8 cellular contexts compared by ENCODE assay signal in the genomic region with DNA sequence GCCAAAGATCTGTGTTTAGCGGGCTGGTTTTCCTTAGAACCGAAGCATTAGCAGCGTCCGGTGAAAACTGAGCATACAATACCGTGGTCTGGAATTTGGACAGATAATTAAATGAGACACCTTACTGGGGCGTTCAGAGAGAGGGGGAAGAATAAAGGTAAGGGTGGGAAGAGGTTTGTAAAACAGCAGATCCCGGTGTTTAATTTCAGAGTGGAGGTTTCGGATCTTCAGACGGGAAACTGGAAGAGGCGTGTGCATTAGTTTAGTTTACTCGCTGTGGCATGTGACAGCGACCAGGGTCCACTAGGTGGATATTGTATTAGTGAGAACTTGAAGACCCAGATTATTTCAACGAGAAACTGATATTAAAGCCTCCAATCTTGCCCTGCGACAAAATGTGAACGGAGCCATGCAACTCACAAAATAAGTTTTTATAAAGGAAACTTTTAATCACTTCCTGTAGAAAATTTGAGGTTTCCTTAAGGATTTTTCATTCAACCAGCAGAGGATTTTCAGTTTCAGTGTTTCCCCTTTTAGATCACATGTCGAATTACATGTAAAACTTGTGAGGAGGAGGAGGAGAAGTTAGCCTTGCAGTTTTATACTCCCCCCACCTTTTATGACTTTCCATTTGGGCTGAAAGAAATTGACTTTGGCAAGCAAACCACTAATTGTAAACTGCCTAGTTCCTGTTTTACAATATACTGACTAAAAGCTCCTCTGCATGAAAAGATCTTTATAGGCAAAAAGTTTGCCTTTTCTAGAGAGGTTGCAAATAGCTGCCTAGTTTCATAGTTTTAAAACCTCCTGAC. TPM values are rescaled to one million over a fixed set of nuclear protein-coding genes. Genes with fewer than 3 reads are reported as not detected.
A peak's percentile ranks its signal among the peaks of the same experiment; 100 is the strongest.
DNase-seq lines count a peak whose midpoint lies in the region; ATAC-seq, FAIRE-seq and TF ChIP-seq lines count a peak whose summit lies in the region.

No MANE protein-coding gene starts in this region.

- H3K27me3 ChIP-seq in keratinocyte (ENCODE audit: control insufficient read depth, extremely low read depth, insufficient read depth, low read length) (peaks cover 19% of the 10 kb centered on the region), transverse colon (peaks cover 62% of the 10 kb centered on the region)

- H3K27ac Mint-ChIP-seq in activated T-cell treated with anti-CD3 and anti-CD28 coated beads, Interleukin-2, amount 50 U/mL, for 72 hours = no peak overlapping the region

- no peak for DNase-seq in activated T-cell treated with anti-CD3 and anti-CD28 coated beads, Interleukin-2, amount 50 U/mL, for 72 hours
- no peak for DNase-seq in activated T-cell treated with anti-CD3 and anti-CD28 coated beads, Interleukin-2, amount 50 U/mL, for 48 hours
- DNase-seq in keratinocyte (ENCODE audit: low read depth, low spot score) (no peak), transverse colon (no peak)
- no peak for DNase-seq in effector CD4-positive, alpha-beta T cell

- no peaks in the 10 kb centered on the region for H3K9me3 Mint-ChIP-seq in activated T-cell treated with anti-CD3 and anti-CD28 coated beads, Interleukin-2, amount 50 U/mL, for 72 hours

- no peak for FAIRE-seq in keratinocyte (lab: Jason Lieb, UNC)

- H3K4me1 ChIP-seq in keratinocyte (ENCODE audit: control insufficient read depth, extremely low read depth, insufficient read depth, low read length) (peaks cover 17% of the 10 kb centered on the region), transverse colon (peaks cover 0 to 41% (median 35%) of the 10 kb centered on the region in 4 donors)

- dilution Hi-C loops in keratinocyte (cut with MboI; ENCODE audit: extremely low pct_ligation_motif_present, low sequenced_read_pairs) = no loop called here

- TF ChIP-seq CTCF in VCaP (conservative IDR thresholded peaks at IDR 0.05) (peak; percentile 58), keratinocyte (optimal IDR thresholded peaks at IDR 0.05 in 1 of 3, IDR thresholded peaks at IDR 0.05 in 1 of 3, conservative IDR thresholded peaks at IDR 0.05 in 1 of 3; ENCODE audit: extremely low read depth in 1 of 3, insufficient read depth in 2 of 3, low read length in 3 of 3) (no peak), transverse colon (IDR thresholded peaks at IDR 0.05) (peak in 4 of 5 experiments; percentile 22 to 29 (median 23))

- H4K20me1 ChIP-seq in keratinocyte (ENCODE audit: control insufficient read depth, extremely low read depth, insufficient read depth, low read length) = no peaks in the 10 kb centered on the region

- H3K9me3 ChIP-seq in keratinocyte (ENCODE audit: control insufficient read depth, low read depth, low read length) (no peaks in the 10 kb centered on the region), transverse colon (no peaks in the 10 kb centered on the region)

- H3K36me3 Mint-ChIP-seq in activated T-cell treated with anti-CD3 and anti-CD28 coated beads, Interleukin-2, amount 50 U/mL, for 72 hours (ENCODE audit: insufficient read depth in 2 of 2) = peaks cover 0 to 4% of the 10 kb centered on the region in 2 donors

- intact Hi-C loops in transverse colon (cut with DNase I; ENCODE audit: low total_unique reads) = no loop called here

- in situ Hi-C loops in transverse colon (cut with MboI; ENCODE audit: low pct_ligation_motif_present in 1 of 4, low pct_unique_long_range_greater_than_20kb in 1 of 4, low sequenced_read_pairs in 3 of 4) = loop anchor here in 2 of 4 donors (10.0 kb wide), 1 partner anchor 315 kb away; no protein-coding TSS in a partner anchor

- no peaks in the 10 kb centered on the region for H3K79me2 ChIP-seq in keratinocyte (ENCODE audit: control insufficient read depth, insufficient read depth, low read length)

- no peak for ATAC-seq in activated T-cell treated with anti-CD3 and anti-CD28 coated beads, Interleukin-2, amount 50 U/mL, for 72 hours (replicated peaks in 1 of 2)
- ATAC-seq in GM19452 (IDR thresholded peaks at IDR 0.05; ENCODE audit: unreplicated experiment) (no peak), HG03175 (IDR thresholded peaks at IDR 0.05; ENCODE audit: unreplicated experiment) (no peak)

- H2AFZ ChIP-seq in keratinocyte (ENCODE audit: control insufficient read depth, low read length) = no peak overlapping the region

- TF ChIP-seq EP300 in transverse colon (IDR thresholded peaks at IDR 0.05; ENCODE audit: low read depth) = no peak

- H3K4me3 ChIP-seq in keratinocyte (ENCODE audit: control insufficient read depth in 2 of 3, extremely low read depth in 1 of 3, insufficient read depth in 2 of 3, low read depth in 1 of 3, low read length in 3 of 3) = no peak overlapping the region
- peak overlapping the region in 1 of 4 donors; percentile 67 for H3K4me3 ChIP-seq in transverse colon

- 13 to 34% methylated on average over 8 to 16 of the region's 16 CpGs for WGBS in transverse colon (ENCODE audit: low coverage in 1 of 2), 2 donors

- H3K36me3 ChIP-seq in keratinocyte (ENCODE audit: control insufficient read depth in 2 of 2, extremely low read depth in 1 of 2, insufficient read depth in 2 of 2, low read length in 2 of 2) (peaks cover 3 to 6% of the 10 kb centered on the region in 2 experiments), transverse colon (no peaks in the 10 kb centered on the region)

- peak overlapping the region; percentile 77 for H3K4me2 ChIP-seq in keratinocyte (ENCODE audit: control insufficient read depth, extremely low read depth, insufficient read depth, low read depth, low read length)

- peaks cover 54% of the 10 kb centered on the region for H3K27me3 Mint-ChIP-seq in activated T-cell treated with anti-CD3 and anti-CD28 coated beads, Interleukin-2, amount 50 U/mL, for 72 hours (ENCODE audit: low read depth)

- no peak overlapping the region for H3K9ac ChIP-seq in keratinocyte (ENCODE audit: control insufficient read depth, extremely low read depth, insufficient read depth, low read length)

- H3K4me1 Mint-ChIP-seq in activated T-cell treated with anti-CD3 and anti-CD28 coated beads, Interleukin-2, amount 50 U/mL, for 72 hours (ENCODE audit: low read depth) = peaks cover 31% of the 10 kb centered on the region

- no peak for TF ChIP-seq POLR2A in transverse colon (IDR thresholded peaks at IDR 0.05)

- peak overlapping the region; percentile 42 to 52 for H3K4me3 Mint-ChIP-seq in activated T-cell treated with anti-CD3 and anti-CD28 coated beads, Interleukin-2, amount 50 U/mL, for 72 hours

- H3K27ac ChIP-seq in VCaP = no peak overlapping the region
- H3K27ac ChIP-seq in keratinocyte (ENCODE audit: control insufficient read depth, insufficient read depth, low read length) = no peak overlapping the region
- peak overlapping the region in 1 of 4 donors; percentile 21 for H3K27ac ChIP-seq in transverse colon

- no peaks in the 10 kb centered on the region for H3K9me1 ChIP-seq in keratinocyte (ENCODE audit: control insufficient read depth, extremely low read depth, insufficient read depth, low read length)

RNA-seq across cellular contexts. Expression of gene BAMBI, which starts 2.8 kb away (rescaled TPM):
- under 1 TPM; 0.17 to 0.32 TPM for total RNA-seq in activated T-cell treated with anti-CD3 and anti-CD28 coated beads, Interleukin-2, amount 50 U/mL, for 72 hours
- polyA plus RNA-seq in keratinocyte = 2.5 to 3.4 TPM (median 2.9 TPM) in 3 replicates
- polyA plus RNA-seq in keratinocyte (2011; ENCODE audit: low read depth) = 9.9 TPM
- polyA plus RNA-seq in keratinocyte (2011; cell fraction: cytosol; rRNA removed) = 3.5 and 3.6 TPM in 2 replicates
- 7.2 and 9.0 TPM in 2 replicates for polyA plus RNA-seq in keratinocyte (2011; cell fraction: nucleus; rRNA removed)
- polyA plus RNA-seq in keratinocyte (2012; ENCODE audit: low replicate concordance) = 4.1 and 8.8 TPM in 2 replicates
- 1.0 to 4.2 TPM (median 1.2 TPM) in 3 replicates for polyA minus RNA-seq in keratinocyte
- 3.1 TPM for polyA minus RNA-seq in keratinocyte (2011; cell fraction: cytosol; rRNA and poly(A)+ RNA removed)
- polyA minus RNA-seq in keratinocyte (2011; cell fraction: nucleus; rRNA and poly(A)+ RNA removed) = 2.6 and 2.9 TPM in 2 replicates
- 1 to 10 TPM in 2 of 4 donors, under 1 TPM in 1, not detected in 1; 1.00 to 3.7 (median 1.2) TPM for total RNA-seq in transverse colon

Comparison
In these comparisons a context has a peak if more than half of its experiments do, and no peak if none do; other contexts are left out.
1. CTCF ChIP-seq: peak in VCaP (single experiment) and transverse colon (4 of 5); none in keratinocyte (0 of 3).